9 cellular contexts compared by ENCODE assay signal in genomic region chr4:136670265-136670664, GRCh38.
"Had no signal": no experiment of that assay in that cellular context is flagged by ENCODE, and none has a peak within 500 bp of the region (broad histone marks: within the 10 kb centered on the region; RNA-seq: fewer than 3 reads in every experiment).

No MANE protein-coding gene starts in this region.

- H3K9ac ChIP-seq: GM23248 had no signal

- H2AFZ ChIP-seq: GM23248 had no signal

- H3K27ac ChIP-seq: GM23248, HL-60 had no signal

- DNase-seq: GM23248, GOT3, H7, HFFc6, Kasumi-1, KG1 had no signal

- ATAC-seq: HCT116 had no signal

- H3K36me3 ChIP-seq: HAP-1 had no signal

- H3K4me1 ChIP-seq: HAP-1 had no signal

- H3K4me3 ChIP-seq: GM23248, HAP-1 had no signal

- H3K9me3 ChIP-seq: HAP-1 had no signal
